8 cellular contexts compared by ENCODE assay signal in genomic region chr12:47837190-47838171, GRCh38. TPM values are rescaled to one million over a fixed set of nuclear protein-coding genes. Genes with fewer than 3 reads are reported as not detected.
DNase-seq lines count a peak whose midpoint lies in the region; ATAC-seq and TF ChIP-seq lines count a peak whose summit lies in the region.

No MANE protein-coding gene starts in this region.

- no peak overlapping the region for H3K4me3 Mint-ChIP-seq in GM23338

- no peak overlapping the region for H3K4me2 ChIP-seq in GM23338

- no peaks in the 10 kb centered on the region; the same call in 2 of the 3 replicates for H3K9me3 Mint-ChIP-seq in GM23338

- peaks cover 13% of the 10 kb centered on the region for H3K27me3 Mint-ChIP-seq in GM23338 (ENCODE audit: insufficient read depth, low read depth, poor library complexity)

- no peaks in the 10 kb centered on the region for H4K20me1 ChIP-seq in GM23338 (replicated peaks; ENCODE audit: insufficient read depth)

- no peak overlapping the region for H2AFZ ChIP-seq in GM23338

- no peak overlapping the region for H3K27ac Mint-ChIP-seq in GM23338

- H3K27me3 ChIP-seq in GM23338 (ENCODE audit: insufficient read depth): no peaks in the 10 kb centered on the region

- peaks cover 41% of the 10 kb centered on the region for H3K4me1 Mint-ChIP-seq in GM23338

- peak; percentile 74 for ATAC-seq in GM23338
- no peak for ATAC-seq in GM21619 (IDR thresholded peaks at IDR 0.05; ENCODE audit: unreplicated experiment)

- no peaks in the 10 kb centered on the region for H3K36me3 ChIP-seq in GM23338 (ENCODE audit: insufficient read depth)

- H3K79me2 ChIP-seq in GM23338 (replicated peaks; ENCODE audit: insufficient read depth): no peaks in the 10 kb centered on the region

- H3K36me3 Mint-ChIP-seq in GM23338 (ENCODE audit: low read depth): no peaks in the 10 kb centered on the region

- TF ChIP-seq CTCF in GM23338 (conservative IDR thresholded peaks at IDR 0.05; ENCODE audit: low read depth in 2 of 2): peak; percentile 94 to 95

- H3K9me2 ChIP-seq in GM23338 (ENCODE audit: insufficient read depth): no peaks in the 10 kb centered on the region

- no peak overlapping the region for H3K27ac ChIP-seq in GM23338 (ENCODE audit: low read depth)

- H3K4me3 ChIP-seq in GM23338: no peak overlapping the region

- H3K4me1 ChIP-seq in GM23338 (ENCODE audit: insufficient read depth): peaks cover 13% of the 10 kb centered on the region

- no peaks in the 10 kb centered on the region for H3F3A ChIP-seq in GM23338 (replicated peaks; ENCODE audit: low read depth)

- DNase-seq in AML-193 (lab: John Stamatoyannopoulos, UW) (peak; percentile 43 to 50), GM23338 (ENCODE audit: low spot score) (peak; percentile 91), NCI-H2227 (lab: John Stamatoyannopoulos, UW; ENCODE audit: unreplicated experiment) (peak; percentile 64), medulla oblongata (ENCODE audit: extremely low spot score) (peak; percentile 81), stromal cell of bone marrow (ENCODE audit: low read depth) (peak; percentile 48)
- DNase-seq in activated CD4-positive, alpha-beta T cell treated with anti-CD3 and anti-CD28 coated beads, Interleukin-2, amount 50 U/mL, for 24 hours (ENCODE audit: low read depth in 1 of 2, low spot score in 1 of 2): peak; percentile 48 to 58
- DNase-seq in effector CD4-positive, alpha-beta T cell: peak; percentile 57

TF ChIP-seq in GM23338, 12 proteins besides CTCF, POLR2A, EP300 and RAD21:
- TF ChIP-seq EZH2 (IDR thresholded peaks at IDR 0.05; ENCODE audit: low read depth, unreplicated experiment) (no peak), ZNF331 (CRISPR knock-in tag; IDR thresholded peaks at IDR 0.05; ENCODE audit: low read depth) (no peak), ETS1 (IDR thresholded peaks at IDR 0.05) (no peak), ZNF114 (CRISPR knock-in tag; IDR thresholded peaks at IDR 0.05) (no peak), STAT1 (IDR thresholded peaks at IDR 0.05; ENCODE audit: unreplicated experiment) (no peak), EZH2phosphoT487 (IDR thresholded peaks at IDR 0.05; ENCODE audit: unreplicated experiment) (no peak), POLR2AphosphoS5 (IDR thresholded peaks at IDR 0.05; ENCODE audit: low read depth) (no peak), NANOG (IDR thresholded peaks at IDR 0.05; ENCODE audit: borderline replicate concordance) (no peak), ZNF462 (CRISPR knock-in tag; IDR thresholded peaks at IDR 0.05) (no peak), CREB1 (CRISPR knock-in tag; IDR thresholded peaks at IDR 0.05; ENCODE audit: low read depth) (no peak), JUNB (IDR thresholded peaks at IDR 0.05; ENCODE audit: unreplicated experiment) (no peak)
- TF ChIP-seq, protein P1, sequence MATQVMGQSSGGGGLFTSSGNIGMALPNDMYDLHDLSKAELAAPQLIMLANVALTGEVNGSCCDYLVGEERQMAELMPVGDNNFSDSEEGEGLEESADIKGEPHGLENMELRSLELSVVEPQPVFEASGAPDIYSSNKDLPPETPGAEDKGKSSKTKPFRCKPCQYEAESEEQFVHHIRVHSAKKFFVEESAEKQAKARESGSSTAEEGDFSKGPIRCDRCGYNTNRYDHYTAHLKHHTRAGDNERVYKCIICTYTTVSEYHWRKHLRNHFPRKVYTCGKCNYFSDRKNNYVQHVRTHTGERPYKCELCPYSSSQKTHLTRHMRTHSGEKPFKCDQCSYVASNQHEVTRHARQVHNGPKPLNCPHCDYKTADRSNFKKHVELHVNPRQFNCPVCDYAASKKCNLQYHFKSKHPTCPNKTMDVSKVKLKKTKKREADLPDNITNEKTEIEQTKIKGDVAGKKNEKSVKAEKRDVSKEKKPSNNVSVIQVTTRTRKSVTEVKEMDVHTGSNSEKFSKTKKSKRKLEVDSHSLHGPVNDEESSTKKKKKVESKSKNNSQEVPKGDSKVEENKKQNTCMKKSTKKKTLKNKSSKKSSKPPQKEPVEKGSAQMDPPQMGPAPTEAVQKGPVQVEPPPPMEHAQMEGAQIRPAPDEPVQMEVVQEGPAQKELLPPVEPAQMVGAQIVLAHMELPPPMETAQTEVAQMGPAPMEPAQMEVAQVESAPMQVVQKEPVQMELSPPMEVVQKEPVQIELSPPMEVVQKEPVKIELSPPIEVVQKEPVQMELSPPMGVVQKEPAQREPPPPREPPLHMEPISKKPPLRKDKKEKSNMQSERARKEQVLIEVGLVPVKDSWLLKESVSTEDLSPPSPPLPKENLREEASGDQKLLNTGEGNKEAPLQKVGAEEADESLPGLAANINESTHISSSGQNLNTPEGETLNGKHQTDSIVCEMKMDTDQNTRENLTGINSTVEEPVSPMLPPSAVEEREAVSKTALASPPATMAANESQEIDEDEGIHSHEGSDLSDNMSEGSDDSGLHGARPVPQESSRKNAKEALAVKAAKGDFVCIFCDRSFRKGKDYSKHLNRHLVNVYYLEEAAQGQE (IDR thresholded peaks at IDR 0.05; ENCODE audit: unreplicated experiment): no peak

RNA-seq across cellular contexts. Expression of gene HDAC7, which starts 17.8 kb away (rescaled TPM):
- 55.1 and 60.1 TPM in 2 replicates for total RNA-seq in GM23338 (2014; rRNA removed; shearing (Covaris generic))
- 37.3 and 41.3 TPM in 2 replicates for polyA plus RNA-seq in GM23338 (2016; fragmentation: Nextera tagmentation; extraction: Ambion mirVana)
